Comparison of ENCODE assay signal across 24 cellular contexts in genomic region chr19:32265991-32266390, GRCh38.
"Had no signal": no experiment of that assay in that cellular context is flagged by ENCODE, and none has a peak within 500 bp of the region (broad histone marks: within the 10 kb centered on the region; RNA-seq: fewer than 3 reads in every experiment).

No MANE protein-coding gene starts in this region.

- H3K27me3 ChIP-seq: brain microvascular endothelial cell had no signal

- H3K27me3 Mint-ChIP-seq: activated CD4-positive, alpha-beta T cell treated with anti-CD3 and anti-CD28 coated beads, Interleukin-2, amount 10 ng/mL, durations not matched to agents 7 days and 5 days had no signal

- H3K27ac ChIP-seq: brain microvascular endothelial cell, cardiac muscle cell had no signal

- H3K36me3 ChIP-seq: brain microvascular endothelial cell, cardiac muscle cell had no signal

- H3K4me3 ChIP-seq: cardiac muscle cell had no signal

- H3K4me3 Mint-ChIP-seq: activated CD4-positive, alpha-beta memory T cell treated with anti-CD3 and anti-CD28 coated beads for 36 hours; activated CD4-positive, alpha-beta T cell treated with anti-CD3 and anti-CD28 coated beads, Interleukin-2, amount 10 ng/mL, durations not matched to agents 7 days and 5 days; activated naive CD4-positive, alpha-beta T cell treated with anti-CD3 and anti-CD28 coated beads for 36 hours; activated naive CD8-positive, alpha-beta T cell; activated T-helper 17 cell treated with anti-CD3 and anti-CD28 coated beads, Interleukin-2, amount 50 U/mL, for 72 hours; T-helper 17 cell had no signal

- H3K27ac Mint-ChIP-seq: activated CD4-positive, alpha-beta memory T cell treated with anti-CD3 and anti-CD28 coated beads for 36 hours; activated CD4-positive, alpha-beta T cell treated with anti-CD3 and anti-CD28 coated beads, Interleukin-2, amount 10 ng/mL, durations not matched to agents 7 days and 5 days; activated naive CD4-positive, alpha-beta T cell treated with anti-CD3 and anti-CD28 coated beads for 36 hours; activated naive CD8-positive, alpha-beta T cell; activated T-helper 17 cell treated with anti-CD3 and anti-CD28 coated beads, Interleukin-2, amount 50 U/mL, for 72 hours; T-helper 17 cell had no signal

- ATAC-seq: activated T-helper 17 cell treated with anti-CD3 and anti-CD28 coated beads, Interleukin-2, amount 50 U/mL, for 72 hours; T-helper 17 cell had no signal

- DNase-seq: activated CD4-positive, alpha-beta memory T cell treated with anti-CD3 and anti-CD28 coated beads for 36 hours; activated CD4-positive, alpha-beta T cell treated with anti-CD3 and anti-CD28 coated beads, Interleukin-2, amount 10 ng/mL, durations not matched to agents 7 days and 5 days; activated CD4-positive, CD25-positive, alpha-beta regulatory T cell; activated CD8-positive, alpha-beta memory T cell treated with anti-CD3 and anti-CD28 coated beads for 24 hours; activated gamma-delta T cell; activated naive CD4-positive, alpha-beta T cell treated with anti-CD3 and anti-CD28 coated beads for 36 hours; activated T-cell treated with anti-CD3 and anti-CD28 coated beads for 4 hours; activated T-cell treated with anti-CD3 and anti-CD28 coated beads, Interleukin-2, amount 50 U/mL, for 48 hours; amygdala; brain microvascular endothelial cell; Kasumi-1; NCI-H1092; NCI-H1417; NCI-H1930; NCI-H2171; NCI-H2227 treated with DMSO at 0.1 percent for 48 hours; NCI-H526; NCI-H774; SIG-M5; T-helper 17 cell; T-helper 9 cell had no signal

- H3K36me3 Mint-ChIP-seq: activated CD4-positive, alpha-beta memory T cell treated with anti-CD3 and anti-CD28 coated beads for 36 hours; activated naive CD8-positive, alpha-beta T cell had no signal

- H3K4me1 Mint-ChIP-seq: activated CD4-positive, alpha-beta T cell treated with anti-CD3 and anti-CD28 coated beads, Interleukin-2, amount 10 ng/mL, durations not matched to agents 7 days and 5 days; activated T-helper 17 cell treated with anti-CD3 and anti-CD28 coated beads, Interleukin-2, amount 50 U/mL, for 72 hours; T-helper 17 cell had no signal

- H3K9me3 Mint-ChIP-seq: activated CD4-positive, alpha-beta memory T cell treated with anti-CD3 and anti-CD28 coated beads for 36 hours; activated CD4-positive, alpha-beta T cell treated with anti-CD3 and anti-CD28 coated beads, Interleukin-2, amount 10 ng/mL, durations not matched to agents 7 days and 5 days; activated naive CD4-positive, alpha-beta T cell treated with anti-CD3 and anti-CD28 coated beads for 36 hours; activated T-helper 17 cell treated with anti-CD3 and anti-CD28 coated beads, Interleukin-2, amount 50 U/mL, for 72 hours had no signal
